Comparison of ENCODE assay signal across 10 cellular contexts in the genomic region with DNA sequence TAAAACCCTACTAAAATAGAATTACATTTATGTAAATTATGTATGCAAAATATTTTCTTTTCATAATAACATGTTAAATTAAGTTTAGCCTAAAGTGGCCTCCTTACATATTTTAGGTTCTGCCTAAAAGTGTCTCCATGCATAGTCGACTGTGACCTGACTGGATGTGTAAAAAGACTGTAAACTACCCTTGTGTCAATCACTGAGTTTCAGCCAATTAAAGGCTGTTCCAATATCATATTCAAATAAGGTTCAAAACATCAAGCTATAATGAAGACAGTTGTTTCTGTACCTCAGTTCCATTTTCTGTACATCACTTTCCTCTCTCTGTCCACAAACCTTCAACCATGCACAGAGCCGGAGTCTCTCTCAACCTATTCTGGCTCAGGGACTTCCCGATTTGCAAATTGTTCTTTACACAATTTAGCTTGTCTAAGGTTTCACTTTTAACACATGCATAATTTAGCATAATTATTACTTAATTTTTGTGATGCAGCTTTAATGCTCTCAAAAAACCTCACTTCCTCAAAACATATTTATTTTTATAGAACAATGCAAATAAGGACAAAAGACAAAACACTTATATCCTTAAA.
DNase-seq lines count a peak whose midpoint lies in the region; ATAC-seq, FAIRE-seq and TF ChIP-seq lines count a peak whose summit lies in the region.
"Had no signal": no experiment of that assay in that cellular context is flagged by ENCODE, and none has a peak within 500 bp of the region (broad histone marks: within the 10 kb centered on the region; RNA-seq: fewer than 3 reads in every experiment).

No MANE protein-coding gene starts in this region.

- H3K4me2 ChIP-seq in GM23248 (ENCODE audit: unreplicated experiment): no peak overlapping the region

- H3F3A ChIP-seq in GM23248 (ENCODE audit: insufficient read depth): peaks cover 45% of the 10 kb centered on the region

- WGBS in GM23248 (ENCODE audit: low coverage in 1 of 2, low lambda C conversion rate in 2 of 2, missing lambda C conversion rate in 2 of 2), 2 experiments: 95 to 97% methylated on average over 3 of the region's 3 CpGs

- H3K27ac ChIP-seq in GM23248: no peak overlapping the region

- in situ Hi-C loops in GM23248 (cut with MboI): no loop called here

- H3K79me2 ChIP-seq in GM23248 (ENCODE audit: insufficient read depth): peaks cover 100% of the 10 kb centered on the region

- H3K9me3 ChIP-seq in GM23248 (ENCODE audit: low read depth) (no peaks in the 10 kb centered on the region), MG63 (peaks cover 10% of the 10 kb centered on the region; the same call in 1 of the 2 replicates)

- H3K4me1 ChIP-seq in GM23248 (ENCODE audit: insufficient read depth): peaks cover 26% of the 10 kb centered on the region

- H3K4me3 ChIP-seq in GM23248 (no peak overlapping the region), MG63 (no peak overlapping the region)

- no peak overlapping the region for H3K9ac ChIP-seq in GM23248

- H3K9me2 ChIP-seq in GM23248 (ENCODE audit: insufficient read depth): no peaks in the 10 kb centered on the region

- H3K36me3 ChIP-seq in GM23248 (ENCODE audit: low read depth) (peaks cover 28% of the 10 kb centered on the region), MG63 (peaks cover 23% of the 10 kb centered on the region)

- no peaks in the 10 kb centered on the region for H3K27me3 ChIP-seq in GM23248 (replicated peaks; ENCODE audit: insufficient read depth)
- no peaks in the 10 kb centered on the region for H3K27me3 ChIP-seq in MG63

- peaks cover 9% of the 10 kb centered on the region for H4K20me1 ChIP-seq in GM23248 (ENCODE audit: insufficient read depth)

- FAIRE-seq in GM12892 (lab: Jason Lieb, UNC): peak; percentile 85
- FAIRE-seq: islet of Langerhans had no signal

- no peak for DNase-seq in GM12892 (ENCODE audit: insufficient read length)
- peak; percentile 44 for DNase-seq in GM20000 (ENCODE audit: low spot score)
- peak; percentile 91 for DNase-seq in NOMO-1 treated with DMSO at 0.1 percent for 48 hours (lab: John Stamatoyannopoulos, UW; ENCODE audit: unreplicated experiment)
- no peak for DNase-seq in GM23248
- DNase-seq in SHP77 (lab: John Stamatoyannopoulos, UW): no peak
- DNase-seq in MG63: no peak
- DNase-seq in stimulated activated CD4-positive, alpha-beta T cell treated with anti-CD3 and anti-CD28 coated beads, Interleukin-2, amount 100 ng/mL, for 48 hours: no peak
- DNase-seq: activated CD4-positive, alpha-beta T cell treated with anti-CD3 and anti-CD28 coated beads for 48 hours had no signal

- no peak for TF ChIP-seq CTCF in GM20000 (IDR thresholded peaks at IDR 0.05; ENCODE audit: extremely low read depth, missing control alignments)

- ATAC-seq in HG03025 (IDR thresholded peaks at IDR 0.05; ENCODE audit: low FRiP score, unreplicated experiment): peak; percentile 83

- H2AFZ ChIP-seq in GM23248: no peak overlapping the region

- TF ChIP-seq POLR2A in GM12892 (IDR thresholded peaks at IDR 0.05; ENCODE audit: low read depth, low read length): no peak

Comparison
In these comparisons a context has a peak if more than half of its experiments do, and no peak if none do; other contexts are left out.
1. DNase-seq: peak in GM20000 (single experiment) and NOMO-1 treated with DMSO at 0.1 percent for 48 hours (single experiment); none in GM12892 (single experiment), GM23248 (single experiment), SHP77 (0 of 2), MG63 (single experiment) and stimulated activated CD4-positive, alpha-beta T cell treated with anti-CD3 and anti-CD28 coated beads, Interleukin-2, amount 100 ng/mL, for 48 hours (0 of 2).